8 cellular contexts compared by ENCODE assay signal in the genomic region with DNA sequence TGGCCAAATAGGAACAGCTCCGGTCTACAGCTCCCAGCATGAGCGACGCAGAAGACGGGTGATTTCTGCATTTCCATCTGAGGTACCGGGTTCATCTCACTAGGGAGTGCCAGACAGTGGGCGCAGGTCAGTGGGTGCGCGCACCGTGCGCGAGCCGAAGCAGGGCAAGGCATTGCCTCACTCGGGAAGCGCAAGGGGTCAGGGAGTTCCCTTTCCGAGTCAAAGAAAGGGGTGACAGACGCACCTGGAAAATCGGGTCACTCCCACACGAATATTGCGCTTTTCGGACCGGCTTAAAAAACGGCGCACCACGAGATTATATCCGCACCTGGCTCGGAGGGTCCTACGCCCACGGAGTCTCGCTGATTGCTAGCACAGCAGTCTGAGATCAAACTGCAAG. TPM values are rescaled to one million over a fixed set of nuclear protein-coding genes. Genes with fewer than 3 reads are reported as not detected.
"Had no signal": no experiment of that assay in that cellular context is flagged by ENCODE, and none has a peak within 500 bp of the region (broad histone marks: within the 10 kb centered on the region; RNA-seq: fewer than 3 reads in every experiment).

No MANE protein-coding gene starts in this region.

RNA-seq across cellular contexts. Expression of a gene that starts 14.5 kb away (rescaled TPM):
- total RNA-seq: activated CD8-positive, alpha-beta T cell treated with anti-CD3 and anti-CD28 coated beads for 36 hours; activated naive CD8-positive, alpha-beta T cell treated with anti-CD3 and anti-CD28 coated beads for 36 hours; activated T-cell treated with anti-CD3 and anti-CD28 coated beads, Interleukin-2, amount 50 U/mL, for 72 hours; activated T-helper 2 cell treated with anti-CD3 and anti-CD28 coated beads, Interferon-gamma antibody, Interleukin-2, Interleukin-4, amounts not matched to agents 10 μg/mL and 5 μg/mL and 100 μg/mL, durations not matched to agents 14 hours and 24 hours and 36 hours; LHCN-M2; M059J; SJSA1; T-helper 1 cell treated with Interleukin-12 subunit alpha and Interleukin-12 subunit beta and Interleukin-4 antibody, amounts not matched to agents 30 ng/mL and 1 ng/mL, for 36 hours had no signal
